ENCODE assay signal across 20 cellular contexts in genomic region chr10:49279015-49279880, GRCh38. TPM values are rescaled to one million over a fixed set of nuclear protein-coding genes. Genes with fewer than 3 reads are reported as not detected.
"Had no signal": no experiment of that assay in that cellular context is flagged by ENCODE, and none has a peak within 500 bp of the region (broad histone marks: within the 10 kb centered on the region; RNA-seq: fewer than 3 reads in every experiment).

No MANE protein-coding gene starts in this region.

- H3K4me1 ChIP-seq: tibial nerve had no signal

- H2AFZ ChIP-seq: hepatocyte had no signal

- H3K9me3 ChIP-seq: ovary, tibial nerve had no signal

- H3K79me2 ChIP-seq: hepatocyte had no signal

- H3K4me3 ChIP-seq: dorsolateral prefrontal cortex, hepatocyte, ovary, skin epidermis, tibial nerve had no signal

- FAIRE-seq: astrocyte, bronchial epithelial cell, endometrium had no signal

- H3K4me2 ChIP-seq: hepatocyte had no signal

- H3K9me3 Mint-ChIP-seq: activated T-cell treated with anti-CD3 and anti-CD28 coated beads, Interleukin-2, amount 50 U/mL, for 24 hours; memory B cell; nephron; stimulated activated naive B cell treated with anti-CD40 and anti-IgM and Interleukin-4, amounts not matched to agents 10 μg/mL and 1 μg/mL and 100 μg/mL, for 72 hours had no signal

- H3K27ac ChIP-seq: dorsolateral prefrontal cortex, hepatocyte, ovary, skin epidermis, tibial nerve had no signal

- H3K27ac Mint-ChIP-seq: memory B cell; nephron; stimulated activated naive B cell treated with anti-CD40 and anti-IgM and Interleukin-4, amounts not matched to agents 10 μg/mL and 1 μg/mL and 100 μg/mL, for 72 hours had no signal

- DNase-seq: activated CD4-positive, CD25-positive, alpha-beta regulatory T cell treated with anti-CD3 and anti-CD28 coated beads, Interleukin-2, amount 50 U/mL, for 72 hours; activated effector memory CD4-positive, alpha-beta T cell treated with Interleukin-2 at 50 U/mL for 16 hours; activated naive CD4-positive, alpha-beta T cell treated with anti-CD3 and anti-CD28 coated beads, Interleukin-2, amount 50 U/mL, for 16 hours; activated T-cell treated with anti-CD3 and anti-CD28 coated beads, Interleukin-2, amount 50 U/mL, for 24 hours; ovary; stimulated activated CD4-positive, alpha-beta T cell treated with anti-CD3 and anti-CD28 coated beads, Interleukin-4, amount 100 ng/mL, for 1 hour; stimulated activated naive B cell treated with anti-CD40 and anti-IgM and Interleukin-4, amounts not matched to agents 10 μg/mL and 1 μg/mL and 100 μg/mL, for 72 hours; T1000 had no signal

- H3K4me3 Mint-ChIP-seq: activated T-cell treated with anti-CD3 and anti-CD28 coated beads, Interleukin-2, amount 50 U/mL, for 24 hours; memory B cell; nephron; stimulated activated naive B cell treated with anti-CD40 and anti-IgM and Interleukin-4, amounts not matched to agents 10 μg/mL and 1 μg/mL and 100 μg/mL, for 72 hours had no signal

- H3K36me3 Mint-ChIP-seq: memory B cell had no signal

- H3K36me3 ChIP-seq: ovary, tibial nerve had no signal

- H3K27me3 ChIP-seq: ovary, tibial nerve had no signal

- ATAC-seq: left lobe of liver had no signal

RNA-seq across cellular contexts. Expression of gene C10orf71, which starts 19.7 kb away (rescaled TPM):
- total RNA-seq: astrocyte, bronchial epithelial cell, hepatocyte, left lobe of liver, subcutaneous adipose tissue had no signal
- polyA plus RNA-seq: esophagus, hepatocyte had no signal
